ENCODE assay signal across 15 cellular contexts in genomic region chr15:67922971-67923646, GRCh38.
DNase-seq lines count a peak whose midpoint lies in the region; ATAC-seq, FAIRE-seq and TF ChIP-seq lines count a peak whose summit lies in the region.
"Had no signal": no experiment of that assay in that cellular context is flagged by ENCODE, and none has a peak within 500 bp of the region (broad histone marks: within the 10 kb centered on the region; RNA-seq: fewer than 3 reads in every experiment).

No MANE protein-coding gene starts in this region.

- H3K4me2 ChIP-seq in K562 (ENCODE audit: insufficient read depth, low read length) = peak overlapping the region; percentile 65
- H3K4me2 ChIP-seq in neural progenitor cell = no peak overlapping the region

- H3K4me3 ChIP-seq in K562 = no peak overlapping the region
- no peak overlapping the region for H3K4me3 ChIP-seq in neural progenitor cell
- H3K4me3 ChIP-seq: colonic mucosa had no signal

- no peak overlapping the region for H3K4me3 Mint-ChIP-seq in neural progenitor cell

- WGBS in K562 (ENCODE audit: insufficient coverage, low coverage, missing lambda C conversion rate) = 19% methylated on average over 9 of the region's 9 CpGs

- POLR2A ChIA-PET in K562 (lab: Yijun Ruan, JAX) = interaction anchor here (0.9 to 1.4 kb wide), 5 partner anchors 8 to 38 kb away, joined by 3 to 5 read pairs (median 3); no protein-coding TSS in a partner anchor

- intact Hi-C loops in K562 (cut with micrococcal nuclease) = loop anchor here (5.0 kb wide), 1 partner anchor 41 kb away; no protein-coding TSS in a partner anchor

- CTCF ChIA-PET in K562 (lab: Yijun Ruan, JAX; ENCODE audit: low intra/inter-chr PET ratio) = no interaction called here

- DNase-seq in COLO668 (lab: John Stamatoyannopoulos, UW; ENCODE audit: unreplicated experiment) = peak; percentile 54
- DNase-seq in NCI-H1930 (lab: John Stamatoyannopoulos, UW) = peak; percentile 66 to 70
- peak; percentile 30 to 49 (median 35) for DNase-seq in K562 (ENCODE audit: extremely low read depth in 1 of 4, low spot score in 3 of 4)
- no peak for DNase-seq in neural progenitor cell (ENCODE audit: low spot score)
- no peak for DNase-seq in NCI-H524 treated with DMSO at 0.1 percent for 48 hours (lab: John Stamatoyannopoulos, UW)
- DNase-seq in midbrain (lab: John Stamatoyannopoulos, UW) = no peak
- no peak for DNase-seq in H54 (ENCODE audit: insufficient read length, low spot score)
- DNase-seq: ACHN, colonic mucosa, OCI-M1 had no signal

- peak overlapping the region; percentile 91 for H2AFZ ChIP-seq in K562 (ENCODE audit: low read depth, low read length)
- peak overlapping the region; percentile 22 for H2AFZ ChIP-seq in neural progenitor cell (replicated peaks)
- H2AFZ ChIP-seq: parathyroid adenoma had no signal

- H4K20me1 ChIP-seq in K562 (replicated peaks; ENCODE audit: control insufficient read depth, insufficient read depth, low read length) (no peaks in the 10 kb centered on the region), neural progenitor cell (ENCODE audit: low read depth) (no peaks in the 10 kb centered on the region)

- peaks cover 7% of the 10 kb centered on the region for H3F3A ChIP-seq in neural progenitor cell (ENCODE audit: low read depth)

- TF ChIP-seq RAD21 in K562 (CRISPR knock-in tag; conservative IDR thresholded peaks at IDR 0.05 in 1 of 2, IDR thresholded peaks at IDR 0.05 in 1 of 2) = no peak

- TF ChIP-seq CTCF in K562 (IDR thresholded peaks at IDR 0.05 in 2 of 3, conservative IDR thresholded peaks at IDR 0.05 in 1 of 3; ENCODE audit: insufficient read depth in 2 of 3, low read depth in 1 of 3, low read length in 3 of 3) (no peak), neural progenitor cell (IDR thresholded peaks at IDR 0.05) (no peak)

- ATAC-seq in K562 = peak; percentile 61
- no peak for ATAC-seq in GM19452 (IDR thresholded peaks at IDR 0.05; ENCODE audit: unreplicated experiment)

- H3K4me1 Mint-ChIP-seq in neural progenitor cell = peaks cover 30% of the 10 kb centered on the region

- FAIRE-seq in K562 (lab: Jason Lieb, UNC) = peak; percentile 89
- FAIRE-seq in H54 (lab: Jason Lieb, UNC) = no peak
- FAIRE-seq: GM19239, islet of Langerhans had no signal

- H3K27me3 Mint-ChIP-seq in neural progenitor cell (ENCODE audit: insufficient read depth, low read depth) = peaks cover 15% of the 10 kb centered on the region

- peak overlapping the region; percentile 7 for H3K27ac Mint-ChIP-seq in neural progenitor cell

- peaks cover 7% of the 10 kb centered on the region for H3K9me3 Mint-ChIP-seq in neural progenitor cell

- no peaks in the 10 kb centered on the region for H3K27me3 ChIP-seq in K562 (ENCODE audit: control insufficient read depth in 2 of 2, insufficient read depth in 2 of 2, low read length in 2 of 2)
- no peaks in the 10 kb centered on the region for H3K27me3 ChIP-seq in neural progenitor cell
- H3K27me3 ChIP-seq: colonic mucosa had no signal

- H3K9me1 ChIP-seq in K562 (ENCODE audit: control insufficient read depth, insufficient read depth, low read length) = no peaks in the 10 kb centered on the region

- H3K36me3 Mint-ChIP-seq in neural progenitor cell = no peaks in the 10 kb centered on the region

- H3K36me3 ChIP-seq in K562 (ENCODE audit: control insufficient read depth, insufficient read depth, low read length) (no peaks in the 10 kb centered on the region), neural progenitor cell (no peaks in the 10 kb centered on the region)
- H3K36me3 ChIP-seq: colonic mucosa had no signal

- BruUV-seq in K562 (replicated peaks; lab: Mats Ljungman, UMichigan) = no TSS peak

- H3K9ac ChIP-seq in K562 (ENCODE audit: insufficient read depth in 1 of 2, low read depth in 2 of 2, low read length in 2 of 2) (peak overlapping the region in 1 of 2 experiments; percentile 24; a peak in 1 of 4 replicates), neural progenitor cell (no peak overlapping the region)
- H3K9ac ChIP-seq: parathyroid adenoma had no signal

- no peaks in the 10 kb centered on the region for H3K79me2 ChIP-seq in K562 (ENCODE audit: control insufficient read depth, insufficient read depth, low read length)
- no peaks in the 10 kb centered on the region for H3K79me2 ChIP-seq in neural progenitor cell (ENCODE audit: low read depth)
- H3K79me2 ChIP-seq: parathyroid adenoma had no signal

- H3K9me3 ChIP-seq in K562 (replicated peaks; ENCODE audit: control insufficient read depth, insufficient read depth, low read depth, low read length) (no peaks in the 10 kb centered on the region), neural progenitor cell (ENCODE audit: low read depth) (no peaks in the 10 kb centered on the region)
- H3K9me3 ChIP-seq: colonic mucosa had no signal

- H3K27ac ChIP-seq in K562 (ENCODE audit: extremely low read depth, low read depth, low read length) (peak overlapping the region; percentile 32), neural progenitor cell (no peak overlapping the region)
- H3K27ac ChIP-seq: colonic mucosa, epithelial cell of prostate, parathyroid adenoma had no signal

- in situ Hi-C loops in K562 (cut with MboI) = no loop called here

- peaks cover 0 to 39% of the 10 kb centered on the region in 2 experiments; a peak in 4 of 5 replicates for H3K4me1 ChIP-seq in K562 (replicated peaks in 1 of 2; ENCODE audit: control insufficient read depth in 2 of 2, insufficient read depth in 2 of 2, low read length in 2 of 2)
- H3K4me1 ChIP-seq in neural progenitor cell = peaks cover 8% of the 10 kb centered on the region
- H3K4me1 ChIP-seq: colonic mucosa, parathyroid adenoma had no signal

- TF ChIP-seq EP300 in K562 (IDR thresholded peaks at IDR 0.05; ENCODE audit: low read length) = no peak

- TF ChIP-seq POLR2A in K562 (conservative IDR thresholded peaks at IDR 0.05) (no peak), H54 (IDR thresholded peaks at IDR 0.05; ENCODE audit: low read depth, low read length) (no peak)

TF ChIP-seq in K562, 482 proteins besides CTCF, POLR2A, EP300 and RAD21 (continues in another document):
- TF ChIP-seq ZBTB11 (CRISPR knock-in tag; IDR thresholded peaks at IDR 0.05) (no peak), GMEB1 (CRISPR knock-in tag; IDR thresholded peaks at IDR 0.05) (0 out of 2 replicates have a peak, but pooled peaks have one; percentile 11), ZNF583 (CRISPR knock-in tag; IDR thresholded peaks at IDR 0.05) (no peak)

Comparison
In these comparisons a context has a peak if more than half of its experiments do, and no peak if none do; other contexts are left out.
1. DNase-seq: peak in COLO668 (single experiment), NCI-H1930 (2 of 2) and K562 (4 of 4); none in neural progenitor cell (single experiment), NCI-H524 treated with DMSO at 0.1 percent for 48 hours (single experiment), midbrain (single experiment) and H54 (single experiment).